Comparison of ENCODE assay signal across 1 cellular context in genomic region chr5:124796495-124796894, GRCh38.
TF ChIP-seq lines count a peak whose summit lies in the region.

No MANE protein-coding gene starts in this region.

TF ChIP-seq in H1, 55 proteins besides CTCF, POLR2A, EP300 and RAD21 (continued from another document):
- TF ChIP-seq CHD7 (IDR thresholded peaks at IDR 0.05; ENCODE audit: insufficient replicate concordance, low read length) (no peak), CBX8 (IDR thresholded peaks at IDR 0.05; ENCODE audit: borderline replicate concordance, low read depth, low read length) (no peak), POLR2AphosphoS5 (IDR thresholded peaks at IDR 0.05; ENCODE audit: low read depth, low read length) (no peak)
